ENCODE assay signal across 9 cellular contexts in genomic region chr22:38243007-38243775, GRCh38. TPM values are rescaled to one million over a fixed set of nuclear protein-coding genes. Genes with fewer than 3 reads are reported as not detected.
DNase-seq lines count a peak whose midpoint lies in the region; FAIRE-seq lines count a peak whose summit lies in the region.
"Had no signal": no experiment of that assay in that cellular context is flagged by ENCODE, and none has a peak within 500 bp of the region (broad histone marks: within the 10 kb centered on the region; RNA-seq: fewer than 3 reads in every experiment).

No MANE protein-coding gene starts in this region.

- no peak overlapping the region for H3K4me3 ChIP-seq in neuronal stem cell (ENCODE audit: low read length in 2 of 2)

- H3K27ac ChIP-seq in neuronal stem cell (replicated peaks; ENCODE audit: low read length): peak overlapping the region; percentile 15
- H3K27ac ChIP-seq: HL-60 had no signal

- peak overlapping the region; percentile 53 for H3K4ac ChIP-seq in neuronal stem cell (ENCODE audit: low read length)

- H3K27me3 ChIP-seq in neuronal stem cell (ENCODE audit: control insufficient read depth in 3 of 3, insufficient read depth in 3 of 3, low read depth in 1 of 3, low read length in 3 of 3): no peaks in the 10 kb centered on the region

- intact Hi-C loops in activated T-helper 1 cell treated with anti-CD3 and anti-CD28 coated beads, Interleukin-12 subunit alpha, Interleukin-12 subunit beta, Interleukin-2, Interleukin-4 antibody, amounts not matched to agents 30 ng/mL and 10 ng/mL and 1 ng/mL, durations not matched to agents 14 hours and 24 hours and 36 hours (cut with micrococcal nuclease): no loop called here
- intact Hi-C loops in posterior vena cava (cut with DNase I): no loop called here

- H3K36me3 ChIP-seq in neuronal stem cell (replicated peaks in 1 of 2; ENCODE audit: control insufficient read depth in 2 of 2, insufficient read depth in 2 of 2, low read length in 2 of 2): peaks cover 25 to 52% of the 10 kb centered on the region in 2 donors

- no peak overlapping the region for H4K8ac ChIP-seq in neuronal stem cell (ENCODE audit: low read depth, low read length)

- H3K4me1 Mint-ChIP-seq in activated T-helper 1 cell treated with anti-CD3 and anti-CD28 coated beads, Interleukin-12 subunit alpha, Interleukin-12 subunit beta, Interleukin-2, Interleukin-4 antibody, amounts not matched to agents 30 ng/mL and 10 ng/mL and 1 ng/mL, durations not matched to agents 14 hours and 24 hours and 36 hours (ENCODE audit: low read depth): no peaks in the 10 kb centered on the region

- peak overlapping the region; percentile 30 for H2BK12ac ChIP-seq in neuronal stem cell (ENCODE audit: low read length)

- peak overlapping the region; percentile 78 for H2BK15ac ChIP-seq in neuronal stem cell (ENCODE audit: low read length)

- no CpG with 5 or more reads among the region's 20 CpGs for WGBS in neuronal stem cell (ENCODE audit: extremely low coverage in 2 of 2, insufficient read length in 2 of 2, insufficient replicate concordance in 1 of 2), 2 donors

- H3K23ac ChIP-seq in neuronal stem cell (ENCODE audit: low read depth, low read length, poor library complexity): no peak overlapping the region

- peak overlapping the region; percentile 92 for H3K18ac ChIP-seq in neuronal stem cell (ENCODE audit: low read length)

- H3K14ac ChIP-seq in neuronal stem cell (ENCODE audit: low read length): peak overlapping the region; percentile 75

- no peak overlapping the region for H3K27ac Mint-ChIP-seq in activated T-helper 1 cell treated with anti-CD3 and anti-CD28 coated beads, Interleukin-12 subunit alpha, Interleukin-12 subunit beta, Interleukin-2, Interleukin-4 antibody, amounts not matched to agents 30 ng/mL and 10 ng/mL and 1 ng/mL, durations not matched to agents 14 hours and 24 hours and 36 hours

- H3K4me1 ChIP-seq in neuronal stem cell (ENCODE audit: control insufficient read depth in 2 of 2, insufficient read depth in 1 of 2, low read depth in 1 of 2, low read length in 2 of 2): peaks cover 16 to 30% of the 10 kb centered on the region in 2 donors

- peak overlapping the region; percentile 75 for H2BK5ac ChIP-seq in neuronal stem cell (ENCODE audit: low read length)

- peak overlapping the region; percentile 4 for H3K9ac ChIP-seq in neuronal stem cell (ENCODE audit: low read depth, low read length, poor library complexity)

- peaks cover 9% of the 10 kb centered on the region for H3K36me3 Mint-ChIP-seq in activated T-helper 1 cell treated with anti-CD3 and anti-CD28 coated beads, Interleukin-12 subunit alpha, Interleukin-12 subunit beta, Interleukin-2, Interleukin-4 antibody, amounts not matched to agents 30 ng/mL and 10 ng/mL and 1 ng/mL, durations not matched to agents 14 hours and 24 hours and 36 hours (ENCODE audit: low read depth)

- no peak overlapping the region for H2AFZ ChIP-seq in neuronal stem cell (ENCODE audit: low read length)

- peaks cover 11% of the 10 kb centered on the region for H3K79me1 ChIP-seq in neuronal stem cell (ENCODE audit: low read depth, low read length)

- H4K91ac ChIP-seq in neuronal stem cell (ENCODE audit: low read depth, low read length, poor library complexity): peak overlapping the region; percentile 94

- in situ Hi-C loops in ACHN (cut with HindIII; ENCODE audit: low pct_ligation_motif_present, low pct_unique_long_range_greater_than_20kb, low sequenced_read_pairs): no loop called here

- peak overlapping the region; percentile 24 for H2BK120ac ChIP-seq in neuronal stem cell (ENCODE audit: low read depth, low read length)

- peak overlapping the region; percentile 11 for H3K4me2 ChIP-seq in neuronal stem cell (ENCODE audit: insufficient read depth, low read length, poor library complexity, severe bottlenecking)

- peaks cover 0 to 3% of the 10 kb centered on the region in 2 donors for H3K9me3 ChIP-seq in neuronal stem cell (replicated peaks in 1 of 2; ENCODE audit: control insufficient read depth in 2 of 2, insufficient read depth in 1 of 2, low read depth in 1 of 2, low read length in 2 of 2)

- no peaks in the 10 kb centered on the region for H3K27me3 Mint-ChIP-seq in activated T-helper 1 cell treated with anti-CD3 and anti-CD28 coated beads, Interleukin-12 subunit alpha, Interleukin-12 subunit beta, Interleukin-2, Interleukin-4 antibody, amounts not matched to agents 30 ng/mL and 10 ng/mL and 1 ng/mL, durations not matched to agents 14 hours and 24 hours and 36 hours (ENCODE audit: insufficient read depth)

- H3K9me3 Mint-ChIP-seq in activated T-helper 1 cell treated with anti-CD3 and anti-CD28 coated beads, Interleukin-12 subunit alpha, Interleukin-12 subunit beta, Interleukin-2, Interleukin-4 antibody, amounts not matched to agents 30 ng/mL and 10 ng/mL and 1 ng/mL, durations not matched to agents 14 hours and 24 hours and 36 hours: no peaks in the 10 kb centered on the region

- peak overlapping the region; percentile 84 for H2AK5ac ChIP-seq in neuronal stem cell (ENCODE audit: low read depth, low read length)

- DNase-seq in D341Med (ENCODE audit: low spot score) (peak; percentile 89), NCI-H345 (lab: John Stamatoyannopoulos, UW) (peak; percentile 89), neuronal stem cell (ENCODE audit: low spot score) (no peak), ACHN (no peak), posterior vena cava (ENCODE audit: low spot score) (no peak), DMS114 treated with DMSO at 0.1 percent for 48 hours (lab: John Stamatoyannopoulos, UW; ENCODE audit: unreplicated experiment) (no peak)
- DNase-seq in activated T-helper 1 cell treated with anti-CD3 and anti-CD28 coated beads, Interleukin-12 subunit alpha, Interleukin-12 subunit beta, Interleukin-2, Interleukin-4 antibody, amounts not matched to agents 30 ng/mL and 10 ng/mL and 1 ng/mL, durations not matched to agents 14 hours and 24 hours and 36 hours (ENCODE audit: low spot score): no peak

- FAIRE-seq in endometrium (lab: Jason Lieb, UNC): peak; percentile 71

- H3K4me3 Mint-ChIP-seq in activated T-helper 1 cell treated with anti-CD3 and anti-CD28 coated beads, Interleukin-12 subunit alpha, Interleukin-12 subunit beta, Interleukin-2, Interleukin-4 antibody, amounts not matched to agents 30 ng/mL and 10 ng/mL and 1 ng/mL, durations not matched to agents 14 hours and 24 hours and 36 hours: no peak overlapping the region

RNA-seq across cellular contexts. Expression of gene TMEM184B, which starts 29.6 kb away (rescaled TPM):
- polyA plus RNA-seq in neuronal stem cell (2013, experiment 1 of 2): 50.9 TPM
- 51.3 TPM for polyA plus RNA-seq in neuronal stem cell (2013, experiment 2 of 2)
- total RNA-seq in activated T-helper 1 cell treated with anti-CD3 and anti-CD28 coated beads, Interleukin-12 subunit alpha, Interleukin-12 subunit beta, Interleukin-2, Interleukin-4 antibody, amounts not matched to agents 30 ng/mL and 10 ng/mL and 1 ng/mL, durations not matched to agents 14 hours and 24 hours and 36 hours: 36.6 and 39.1 TPM in 2 replicates
- 10 to 100 TPM; 42.9 to 49.7 TPM for total RNA-seq in posterior vena cava

RNA-seq across cellular contexts. Expression of gene MAFF, which starts 41.4 kb away (rescaled TPM):
- polyA plus RNA-seq in neuronal stem cell (2013, experiment 1 of 2): 4.0 TPM
- polyA plus RNA-seq in neuronal stem cell (2013, experiment 2 of 2): 4.3 TPM
- total RNA-seq in activated T-helper 1 cell treated with anti-CD3 and anti-CD28 coated beads, Interleukin-12 subunit alpha, Interleukin-12 subunit beta, Interleukin-2, Interleukin-4 antibody, amounts not matched to agents 30 ng/mL and 10 ng/mL and 1 ng/mL, durations not matched to agents 14 hours and 24 hours and 36 hours: 12.3 and 12.5 TPM in 2 replicates
- total RNA-seq in posterior vena cava: 10 to 100 TPM; 22.1 to 72.7 TPM

Comparison
In these comparisons a context has a peak if more than half of its experiments do, and no peak if none do; other contexts are left out.
1. DNase-seq: peak in D341Med (single experiment) and NCI-H345 (single experiment); none in neuronal stem cell (single experiment), ACHN (single experiment), activated T-helper 1 cell treated with anti-CD3 and anti-CD28 coated beads, Interleukin-12 subunit alpha, Interleukin-12 subunit beta, Interleukin-2, Interleukin-4 antibody, amounts not matched to agents 30 ng/mL and 10 ng/mL and 1 ng/mL, durations not matched to agents 14 hours and 24 hours and 36 hours (single experiment), posterior vena cava (single experiment) and DMS114 treated with DMSO at 0.1 percent for 48 hours (single experiment).